In the genomic region with DNA sequence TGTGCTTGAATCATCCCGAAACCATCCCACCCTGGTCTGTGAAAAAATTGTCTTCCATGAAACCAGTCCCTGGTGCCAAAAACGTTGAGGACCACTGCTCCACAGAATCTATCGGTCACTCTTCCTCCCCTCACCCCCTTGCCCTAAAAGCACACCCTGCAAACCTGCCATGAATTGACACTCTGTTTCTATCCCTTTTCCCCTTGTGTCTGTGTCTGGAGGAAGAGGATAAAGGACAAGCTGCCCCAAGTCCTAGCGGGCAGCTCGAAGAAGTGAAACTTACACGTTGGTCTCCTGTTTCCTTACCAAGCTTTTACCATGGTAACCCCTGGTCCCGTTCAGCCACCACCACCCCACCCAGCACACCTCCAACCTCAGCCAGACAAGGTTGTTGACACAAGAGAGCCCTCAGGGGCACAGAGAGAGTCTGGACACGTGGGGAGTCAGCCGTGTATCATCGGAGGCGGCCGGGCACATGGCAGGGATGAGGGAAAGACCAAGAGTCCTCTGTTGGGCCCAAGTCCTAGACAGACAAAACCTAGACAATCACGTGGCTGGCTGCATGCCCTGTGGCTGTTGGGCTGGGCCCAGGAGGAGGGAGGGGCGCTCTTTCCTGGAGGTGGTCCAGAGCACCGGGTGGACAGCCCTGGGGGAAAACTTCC, we compare ENCODE assay signal across 8 cellular contexts. TPM values are rescaled to one million over a fixed set of nuclear protein-coding genes. Genes with fewer than 3 reads are reported as not detected.
DNase-seq lines count a peak whose midpoint lies in the region; ATAC-seq and TF ChIP-seq lines count a peak whose summit lies in the region.

No MANE protein-coding gene starts in this region.

- no peak overlapping the region for H3K14ac ChIP-seq in H9 (ENCODE audit: insufficient read depth, low read length)

- CTCF ChIA-PET in CD8-positive, alpha-beta memory T cell (lab: Charles Lee): interaction anchor here (0.6 to 1.5 kb wide), 3 partner anchors 18 to 415 kb away, joined by 3 to 6 read pairs (median 3); no protein-coding TSS in a partner anchor
- CTCF ChIA-PET in PC-3 (lab: Charles Lee): no interaction called here

- H3K79me2 ChIP-seq in H9 (ENCODE audit: insufficient read depth, low read length): no peaks in the 10 kb centered on the region
- no peaks in the 10 kb centered on the region for H3K79me2 ChIP-seq in PC-3 (ENCODE audit: low read length)

- no peaks in the 10 kb centered on the region for H3K23me2 ChIP-seq in H9 (ENCODE audit: insufficient read length, low read depth, low read length, poor library complexity, severe bottlenecking)

- no peak overlapping the region for H4K8ac ChIP-seq in H9 (replicated peaks; ENCODE audit: insufficient read length, low read depth, low read length)

- no peaks in the 10 kb centered on the region for H3K9me2 ChIP-seq in PC-3 (replicated peaks; ENCODE audit: low read length)

- H2BK120ac ChIP-seq in H9 (ENCODE audit: low read depth, low read length, poor library complexity, severe bottlenecking): no peak overlapping the region

- peak overlapping the region in 4 of 8 donors; percentile 22 to 74 (median 54) for H3K27ac Mint-ChIP-seq in CD8-positive, alpha-beta memory T cell
- H3K27ac Mint-ChIP-seq in H9: no peak overlapping the region
- H3K27ac Mint-ChIP-seq in nephron progenitor cell: no peak overlapping the region

- H3K9ac ChIP-seq in H9 (ENCODE audit: extremely low read depth, insufficient read length, low read length) (no peak overlapping the region), PC-3 (ENCODE audit: low read length) (no peak overlapping the region)

- peaks cover 25 to 38% (median 27%) of the 10 kb centered on the region in 3 donors for H3K4me1 Mint-ChIP-seq in CD8-positive, alpha-beta memory T cell
- H3K4me1 Mint-ChIP-seq in H9 (peaks cover 41 to 53% of the 10 kb centered on the region in 2 experiments), nephron progenitor cell (peaks cover 49% of the 10 kb centered on the region)

- H3K27me3 ChIP-seq in CD8-positive, alpha-beta memory T cell (ENCODE audit: insufficient read depth, low read length, poor library complexity, severe bottlenecking): peaks cover 9% of the 10 kb centered on the region
- H3K27me3 ChIP-seq in H9 (ENCODE audit: insufficient read depth, low read length) (no peaks in the 10 kb centered on the region), PC-3 (ENCODE audit: low read length) (no peaks in the 10 kb centered on the region), esophagus squamous epithelium (no peaks in the 10 kb centered on the region)

- no peaks in the 10 kb centered on the region for H3K79me1 ChIP-seq in H9 (ENCODE audit: insufficient read depth, low read depth, low read length, poor library complexity, severe bottlenecking)

- no peak overlapping the region for H2BK20ac ChIP-seq in H9 (ENCODE audit: low read depth, low read length, poor library complexity, severe bottlenecking)

- WGBS in H9 (ENCODE audit: extremely low coverage, insufficient read length, low lambda C conversion rate): no CpG with 5 or more reads among the region's 15 CpGs
- 30 to 34% methylated on average over 8 to 10 of the region's 15 CpGs for WGBS in esophagus squamous epithelium, 2 donors

- no peaks in the 10 kb centered on the region for H3K9me3 ChIP-seq in CD8-positive, alpha-beta memory T cell (ENCODE audit: low read length)
- H3K9me3 ChIP-seq in H9 (ENCODE audit: control insufficient read depth, low read depth, low read length): no peaks in the 10 kb centered on the region
- no peaks in the 10 kb centered on the region for H3K9me3 ChIP-seq in PC-3 (ENCODE audit: low read length)
- no peaks in the 10 kb centered on the region for H3K9me3 ChIP-seq in esophagus squamous epithelium

- no peaks in the 10 kb centered on the region for H3K9me3 Mint-ChIP-seq in CD8-positive, alpha-beta memory T cell
- H3K9me3 Mint-ChIP-seq in H9 (peaks cover 6 to 7% of the 10 kb centered on the region in 2 experiments; a peak in 3 of 5 replicates), nephron progenitor cell (peaks cover 4% of the 10 kb centered on the region)

- TF ChIP-seq POLR2A in esophagus squamous epithelium (IDR thresholded peaks at IDR 0.05): no peak

- H4K91ac ChIP-seq in H9 (ENCODE audit: insufficient read length, low read depth, low read length): no peak overlapping the region

- H2AK5ac ChIP-seq in H9 (ENCODE audit: insufficient read length, low read length): no peak overlapping the region

- H3F3A ChIP-seq in PC-3 (ENCODE audit: low read length, unreplicated experiment): no peaks in the 10 kb centered on the region

- TF ChIP-seq CTCF in H9 (conservative IDR thresholded peaks at IDR 0.05) (no peak), PC-3 (conservative IDR thresholded peaks at IDR 0.05; ENCODE audit: low read depth, low read length) (no peak), esophagus squamous epithelium (IDR thresholded peaks at IDR 0.05) (no peak), nephron progenitor cell (IDR thresholded peaks at IDR 0.05) (no peak)

- BruUV-seq in PC-3 (replicated peaks; lab: Mats Ljungman, UMichigan): no TSS peak

- H4K5ac ChIP-seq in H9 (ENCODE audit: insufficient read length, low read depth, low read length): no peak overlapping the region

- H3K4me3 Mint-ChIP-seq in CD8-positive, alpha-beta memory T cell: peak overlapping the region in 5 of 7 donors; percentile 31 to 75 (median 73)
- no peak overlapping the region for H3K4me3 Mint-ChIP-seq in H9
- H3K4me3 Mint-ChIP-seq in nephron progenitor cell: peak overlapping the region; percentile 76

- H2BK12ac ChIP-seq in H9 (ENCODE audit: insufficient read length, low read depth, low read length): no peak overlapping the region

- no peak overlapping the region for H2BK15ac ChIP-seq in H9 (ENCODE audit: low read depth, low read length)

- no peak for DNase-seq in CD8-positive, alpha-beta memory T cell
- DNase-seq in H9: no peak
- no peak for DNase-seq in PC-3
- no peak for DNase-seq in esophagus squamous epithelium (lab: John Stamatoyannopoulos, UW)
- no peak for DNase-seq in nephron progenitor cell
- DNase-seq in NCI-H1048 (lab: John Stamatoyannopoulos, UW): no peak
- no peak for DNase-seq in stimulated activated naive CD4-positive, alpha-beta T cell (lab: John Stamatoyannopoulos, UW)
- no peak for DNase-seq in stimulated activated CD4-positive, alpha-beta T cell treated with anti-CD3 and anti-CD28 coated beads, Interleukin-4, amount 100 ng/mL, for 24 hours

- no peaks in the 10 kb centered on the region for H3K36me3 ChIP-seq in CD8-positive, alpha-beta memory T cell (ENCODE audit: insufficient read depth, low read length)
- H3K36me3 ChIP-seq in PC-3 (ENCODE audit: low read depth, low read length) (no peaks in the 10 kb centered on the region), esophagus squamous epithelium (peaks cover 0 to 11% (median 0%) of the 10 kb centered on the region in 3 donors)

- POLR2A ChIA-PET in CD8-positive, alpha-beta memory T cell (lab: Charles Lee): no interaction called here
- POLR2A ChIA-PET in PC-3 (lab: Charles Lee; ENCODE audit: unreplicated experiment): no interaction called here

- H3K27me3 Mint-ChIP-seq in CD8-positive, alpha-beta memory T cell: peaks cover 42 to 76% of the 10 kb centered on the region in 2 donors
- peaks cover 7% of the 10 kb centered on the region for H3K27me3 Mint-ChIP-seq in H9 (ENCODE audit: low read depth)
- H3K27me3 Mint-ChIP-seq in nephron progenitor cell (ENCODE audit: low read depth, poor library complexity): peaks cover 32% of the 10 kb centered on the region

- H3K36me3 Mint-ChIP-seq in CD8-positive, alpha-beta memory T cell: no peaks in the 10 kb centered on the region
- H3K36me3 Mint-ChIP-seq in H9 (ENCODE audit: insufficient read depth in 1 of 3, low read depth in 3 of 3) (peaks cover 0 to 8% (median 5%) of the 10 kb centered on the region in 3 experiments; a peak in 4 of 7 replicates), nephron progenitor cell (ENCODE audit: low read depth) (no peaks in the 10 kb centered on the region)

- peaks cover 21% of the 10 kb centered on the region for H3K4me1 ChIP-seq in CD8-positive, alpha-beta memory T cell (ENCODE audit: insufficient read depth, low read length)
- H3K4me1 ChIP-seq in H9 (ENCODE audit: insufficient read depth, low read length) (peaks cover 13% of the 10 kb centered on the region; the same call in 1 of the 2 replicates), PC-3 (ENCODE audit: insufficient read depth, low read length) (peaks cover 42% of the 10 kb centered on the region), esophagus squamous epithelium (peaks cover 22 to 73% (median 55%) of the 10 kb centered on the region in 3 donors)

- H3K56ac ChIP-seq in H9 (ENCODE audit: insufficient read length, low read depth, low read length): no peak overlapping the region

- ATAC-seq in PC-3: peak; percentile 3; the same call in 1 of the 2 replicates

- peak overlapping the region; percentile 63 for H3K18ac ChIP-seq in H9 (ENCODE audit: insufficient read length, low read depth, low read length)

- intact Hi-C loops in PC-3 (cut with micrococcal nuclease): loop anchor here (2.0 kb wide), 1 partner anchor 25 kb away; no protein-coding TSS in a partner anchor
- intact Hi-C loops in esophagus squamous epithelium (cut with DNase I): no loop called here

- H3K23ac ChIP-seq in H9 (ENCODE audit: insufficient read length, low read depth, low read length): no peak overlapping the region

- no peak overlapping the region for H3T11ph ChIP-seq in H9 (ENCODE audit: low read length)

- no peak overlapping the region for H2BK5ac ChIP-seq in H9 (ENCODE audit: insufficient read length, low read length)

- H3K4me2 ChIP-seq in H9 (ENCODE audit: insufficient read depth, insufficient read length, low read length) (no peak overlapping the region), PC-3 (ENCODE audit: low read length) (no peak overlapping the region)

- H3K4ac ChIP-seq in H9 (ENCODE audit: low read depth, low read length): no peak overlapping the region

- H3K4me3 ChIP-seq in CD8-positive, alpha-beta memory T cell (ENCODE audit: low read length): peak overlapping the region; percentile 39
- H3K4me3 ChIP-seq in PC-3 (ENCODE audit: low read length): no peak overlapping the region
- H3K4me3 ChIP-seq in esophagus squamous epithelium: peak overlapping the region in 2 of 4 donors; percentile 33 to 59

- H2AFZ ChIP-seq in H9 (ENCODE audit: low read length) (no peak overlapping the region), PC-3 (ENCODE audit: low read length) (0 out of 2 replicates have a peak overlapping the region, but pooled peaks have one; percentile 44)

- H4K20me1 ChIP-seq in H9 (ENCODE audit: control insufficient read depth, insufficient read depth, insufficient read length) (no peaks in the 10 kb centered on the region), PC-3 (ENCODE audit: low read length) (no peaks in the 10 kb centered on the region)

- no peak overlapping the region for H3K27ac ChIP-seq in CD8-positive, alpha-beta memory T cell (ENCODE audit: low read depth, low read length)
- H3K27ac ChIP-seq in H9 (ENCODE audit: insufficient read length, low read depth, low read length): no peak overlapping the region
- 0 out of 2 replicates have a peak overlapping the region, but pooled peaks have one; percentile 21 for H3K27ac ChIP-seq in PC-3 (ENCODE audit: low read length)
- peak overlapping the region; percentile 70 to 89 (median 82) for H3K27ac ChIP-seq in esophagus squamous epithelium

RNA-seq across cellular contexts. Expression of gene SERPINE1, which starts 0.8 kb away (rescaled TPM):
- under 1 TPM; 0.31 to 0.44 TPM for total RNA-seq in CD8-positive, alpha-beta memory T cell
- polyA plus RNA-seq in CD8-positive, alpha-beta memory T cell: not detected
- 11.5 and 13.0 TPM in 2 replicates for total RNA-seq in H9 (2021)
- total RNA-seq in PC-3 (2014; rRNA removed): 46.1 and 52.5 TPM in 2 replicates
- total RNA-seq in esophagus squamous epithelium: 1 to 10 TPM; 1.1 to 4.8 (median 3.1) TPM

RNA-seq across cellular contexts. Expression of gene AP1S1, which starts 28.2 kb away (rescaled TPM):
- 10 to 100 TPM; 42.6 to 43.6 TPM for total RNA-seq in CD8-positive, alpha-beta memory T cell
- 4.4 TPM for polyA plus RNA-seq in CD8-positive, alpha-beta memory T cell
- total RNA-seq in H9 (2021): 65.2 and 73.0 TPM in 2 replicates
- total RNA-seq in PC-3 (2014; rRNA removed): 148 and 190 TPM in 2 replicates
- total RNA-seq in esophagus squamous epithelium: 100 to 1,000 TPM in 1 of 4 donors, 10 to 100 TPM in 3; 42.7 to 144 (median 64.3) TPM

RNA-seq across cellular contexts. Expression of gene VGF, which starts 39.2 kb away (rescaled TPM):
- under 1 TPM; 0.13 to 0.16 TPM for total RNA-seq in CD8-positive, alpha-beta memory T cell
- not detected for polyA plus RNA-seq in CD8-positive, alpha-beta memory T cell
- total RNA-seq in H9 (2021): 37.1 and 39.1 TPM in 2 replicates
- total RNA-seq in PC-3 (2014; rRNA removed): 1.6 and 2.5 TPM in 2 replicates
- total RNA-seq in esophagus squamous epithelium: not detected

RNA-seq across cellular contexts. Expression of gene TRIM56, which starts 40.8 kb away (rescaled TPM):
- total RNA-seq in CD8-positive, alpha-beta memory T cell: 10 to 100 TPM; 29.1 to 31.9 TPM
- 22.0 TPM for polyA plus RNA-seq in CD8-positive, alpha-beta memory T cell
- total RNA-seq in H9 (2021): 21.8 and 22.4 TPM in 2 replicates
- total RNA-seq in PC-3 (2014; rRNA removed): 10.6 and 14.8 TPM in 2 replicates
- 10 to 100 TPM; 12.1 to 19.6 (median 13.6) TPM for total RNA-seq in esophagus squamous epithelium

RNA-seq across cellular contexts. Expression of gene NAT16, which starts 54.0 kb away (rescaled TPM):
- not detected for total RNA-seq in CD8-positive, alpha-beta memory T cell
- not detected for polyA plus RNA-seq in CD8-positive, alpha-beta memory T cell
- total RNA-seq in H9 (2021): 0.50 and 0.88 TPM in 2 replicates
- total RNA-seq in PC-3 (2014; rRNA removed): 0.26 TPM in 1 of 2 replicates, not detected in the other
- not detected for total RNA-seq in esophagus squamous epithelium

Comparison
In these comparisons a context has a peak if more than half of its experiments do, and no peak if none do; other contexts are left out.
1. H3K27ac ChIP-seq: peak in PC-3 (single experiment) and esophagus squamous epithelium (4 of 4); none in CD8-positive, alpha-beta memory T cell (single experiment) and H9 (single experiment).
2. H3K4me3 Mint-ChIP-seq: peak in CD8-positive, alpha-beta memory T cell (5 of 7) and nephron progenitor cell (single experiment); none in H9 (0 of 2).
3. RNA of gene VGF, which starts 39.2 kb away (total RNA-seq): 37.1 to 39.1 TPM in H9; 1.6 to 2.5 TPM in PC-3, 0.13 to 0.16 TPM in CD8-positive, alpha-beta memory T cell and not detected in esophagus squamous epithelium; every median in the first group is over 10 times any median in the second.